In genomic region chr2:161557538-161557937, GRCh38 we compare ENCODE assay signal across 22 cellular contexts.
"Had no signal": no experiment of that assay in that cellular context is flagged by ENCODE, and none has a peak within 500 bp of the region (broad histone marks: within the 10 kb centered on the region; RNA-seq: fewer than 3 reads in every experiment).

No MANE protein-coding gene starts in this region.

- DNase-seq: dermis blood vessel endothelial cell; dorsolateral prefrontal cortex; effector CD4-positive, alpha-beta T cell; effector memory CD4-positive, alpha-beta T cell; foreskin keratinocyte; heart left ventricle; hippocampal formation; left cardiac atrium; left lung; left ventricle myocardium superior; lower lobe of right lung; mesenchymal stem cell; mucosa of descending colon; naive B cell; naive thymus-derived CD8-positive, alpha-beta T cell had no signal

- ATAC-seq: foreskin keratinocyte; gastroesophageal sphincter; heart left ventricle; left cardiac atrium; left lung; left ventricle myocardium superior; lower lobe of right lung; mucosa of descending colon; naive thymus-derived CD8-positive, alpha-beta T cell had no signal

- H3K36me3 ChIP-seq: esophagus muscularis mucosa, gastroesophageal sphincter, heart left ventricle, left lung, lower lobe of right lung had no signal

- H3K4me1 ChIP-seq: esophagus muscularis mucosa, foreskin keratinocyte, gastroesophageal sphincter, heart left ventricle, left lung, lower lobe of right lung had no signal

- H3K27ac ChIP-seq: dorsolateral prefrontal cortex, esophagus muscularis mucosa, foreskin keratinocyte, gastroesophageal sphincter, heart left ventricle, left lung, lower lobe of right lung had no signal

- FAIRE-seq: colon, endothelial cell of umbilical vein, frontal cortex, islet of Langerhans, keratinocyte had no signal

- H3K4me3 ChIP-seq: dorsolateral prefrontal cortex, esophagus muscularis mucosa, gastroesophageal sphincter, heart left ventricle, left lung, lower lobe of right lung, mucosa of descending colon had no signal

- H3K9me3 ChIP-seq: lower lobe of right lung, mucosa of descending colon had no signal
